In genomic region chr11:312092-312816, GRCh38 we compare ENCODE assay signal across 8 cellular contexts.
DNase-seq lines count a peak whose midpoint lies in the region; ATAC-seq lines count a peak whose summit lies in the region.

No MANE protein-coding gene starts in this region.

- H3K4me3 ChIP-seq in muscle layer of colon (ENCODE audit: low read depth in 1 of 2, low read length in 2 of 2), result peak overlapping the region; percentile 14 to 32

- H3K36me3 ChIP-seq in muscle layer of colon (ENCODE audit: insufficient read depth, low read length), result no peaks in the 10 kb centered on the region

- ATAC-seq in HG02840 (IDR thresholded peaks at IDR 0.05; ENCODE audit: low FRiP score, unreplicated experiment), result no peak

- no peaks in the 10 kb centered on the region for H3K9me3 ChIP-seq in muscle layer of colon (ENCODE audit: low read length)

- peak; percentile 55 for DNase-seq in stimulated activated CD4-positive, alpha-beta T cell treated with anti-CD3 and anti-CD28 coated beads, Interleukin-15, amount 100 ng/mL, for 24 hours
- no peak for DNase-seq in stimulated activated CD4-positive, alpha-beta T cell treated with anti-CD3 and anti-CD28 coated beads, Interleukin-4, amount 100 ng/mL, for 24 hours
- DNase-seq in caudate nucleus (lab: John Stamatoyannopoulos, UW) (no peak), D341Med (ENCODE audit: low spot score) (no peak), HUDEP-2 (lab: John Stamatoyannopoulos, UW; ENCODE audit: unreplicated experiment in 76 of 76) (no peak), GOT3 (lab: John Stamatoyannopoulos, UW) (no peak)

- H3K27me3 ChIP-seq in muscle layer of colon (ENCODE audit: control insufficient read depth in 1 of 2, insufficient read depth in 2 of 2, low read length in 2 of 2), result peaks cover 8 to 20% of the 10 kb centered on the region in 2 donors

- peaks cover 21% of the 10 kb centered on the region for H3K4me1 ChIP-seq in muscle layer of colon (ENCODE audit: insufficient read depth, low read length)

- H3K27ac ChIP-seq in caudate nucleus (ENCODE audit: low read depth, low read length), result peak overlapping the region; percentile 26
- peak overlapping the region; percentile 35 for H3K27ac ChIP-seq in muscle layer of colon (ENCODE audit: low read depth, low read length)

- H3K9ac ChIP-seq in muscle layer of colon (ENCODE audit: low read length), result peak overlapping the region; percentile 49
